ENCODE assay signal across 17 cellular contexts in genomic region chr6:144597511-144597910, GRCh38.
A peak's percentile ranks its signal among the peaks of the same experiment; 100 is the strongest.
DNase-seq lines count a peak whose midpoint lies in the region; ATAC-seq lines count a peak whose summit lies in the region.
"Had no signal": no experiment of that assay in that cellular context is flagged by ENCODE, and none has a peak within 500 bp of the region (broad histone marks: within the 10 kb centered on the region; RNA-seq: fewer than 3 reads in every experiment).

No MANE protein-coding gene starts in this region.

- H3K27me3 Mint-ChIP-seq in activated naive CD4-positive, alpha-beta T cell treated with anti-CD3 and anti-CD28 coated beads for 36 hours (ENCODE audit: low read depth) = no peaks in the 10 kb centered on the region
- H3K27me3 Mint-ChIP-seq in activated naive CD4-positive, alpha-beta T cell treated with anti-CD3 and anti-CD28 coated beads, Interleukin-2, amount 10 ng/mL, durations not matched to agents 7 days and 5 days = no peaks in the 10 kb centered on the region
- H3K27me3 Mint-ChIP-seq in T-helper 17 cell = no peaks in the 10 kb centered on the region

- H3K36me3 Mint-ChIP-seq in activated naive CD4-positive, alpha-beta T cell treated with anti-CD3 and anti-CD28 coated beads for 36 hours (ENCODE audit: low read depth) = peaks cover 19% of the 10 kb centered on the region
- H3K36me3 Mint-ChIP-seq in activated naive CD4-positive, alpha-beta T cell treated with anti-CD3 and anti-CD28 coated beads, Interleukin-2, amount 10 ng/mL, durations not matched to agents 7 days and 5 days = peaks cover 41% of the 10 kb centered on the region
- no peaks in the 10 kb centered on the region for H3K36me3 Mint-ChIP-seq in T-helper 17 cell (ENCODE audit: low read depth)
- H3K36me3 Mint-ChIP-seq in stimulated activated effector memory CD8-positive, alpha-beta T cell treated with anti-CD3 and anti-CD28 coated beads, Interleukin-12 subunit alpha, Interleukin-12 subunit beta, amount 100 ng/mL, for 72 hours = peaks cover 5% of the 10 kb centered on the region

- H3K9me3 Mint-ChIP-seq in activated naive CD4-positive, alpha-beta T cell treated with anti-CD3 and anti-CD28 coated beads for 36 hours = peaks cover 5% of the 10 kb centered on the region
- H3K9me3 Mint-ChIP-seq in activated naive CD4-positive, alpha-beta T cell treated with anti-CD3 and anti-CD28 coated beads, Interleukin-2, amount 10 ng/mL, durations not matched to agents 7 days and 5 days = peaks cover 3% of the 10 kb centered on the region
- H3K9me3 Mint-ChIP-seq in stimulated activated effector memory CD8-positive, alpha-beta T cell treated with anti-CD3 and anti-CD28 coated beads, Interleukin-12 subunit alpha, Interleukin-12 subunit beta, amount 100 ng/mL, for 72 hours = no peaks in the 10 kb centered on the region
- H3K9me3 Mint-ChIP-seq: CD8-positive, alpha-beta T cell had no signal

- H3K4me3 Mint-ChIP-seq in activated naive CD4-positive, alpha-beta T cell treated with anti-CD3 and anti-CD28 coated beads for 36 hours = no peak overlapping the region
- no peak overlapping the region for H3K4me3 Mint-ChIP-seq in activated naive CD4-positive, alpha-beta T cell treated with anti-CD3 and anti-CD28 coated beads, Interleukin-2, amount 10 ng/mL, durations not matched to agents 7 days and 5 days
- no peak overlapping the region for H3K4me3 Mint-ChIP-seq in T-helper 17 cell
- H3K4me3 Mint-ChIP-seq in stimulated activated effector memory CD8-positive, alpha-beta T cell treated with anti-CD3 and anti-CD28 coated beads, Interleukin-12 subunit alpha, Interleukin-12 subunit beta, amount 100 ng/mL, for 72 hours = no peak overlapping the region
- H3K4me3 Mint-ChIP-seq: CD8-positive, alpha-beta T cell had no signal

- H3K9me3 ChIP-seq in T-helper 17 cell (ENCODE audit: control insufficient read depth, low read length, poor library complexity, severe bottlenecking) = no peaks in the 10 kb centered on the region

- H3K27ac Mint-ChIP-seq in activated naive CD4-positive, alpha-beta T cell treated with anti-CD3 and anti-CD28 coated beads for 36 hours = no peak overlapping the region
- H3K27ac Mint-ChIP-seq in activated naive CD4-positive, alpha-beta T cell treated with anti-CD3 and anti-CD28 coated beads, Interleukin-2, amount 10 ng/mL, durations not matched to agents 7 days and 5 days = no peak overlapping the region
- H3K27ac Mint-ChIP-seq in T-helper 17 cell = peak overlapping the region; percentile 9
- peak overlapping the region; percentile 75 for H3K27ac Mint-ChIP-seq in stimulated activated effector memory CD8-positive, alpha-beta T cell treated with anti-CD3 and anti-CD28 coated beads, Interleukin-12 subunit alpha, Interleukin-12 subunit beta, amount 100 ng/mL, for 72 hours
- H3K27ac Mint-ChIP-seq: CD8-positive, alpha-beta T cell had no signal

- intact Hi-C loops in activated naive CD4-positive, alpha-beta T cell treated with anti-CD3 and anti-CD28 coated beads for 36 hours (cut with micrococcal nuclease) = loop anchor here (1.0 kb wide), 6 partner anchors 9 to 466 kb away; no protein-coding TSS in a partner anchor

- ATAC-seq in activated CD4-positive, CD25-positive, alpha-beta regulatory T cell treated with anti-CD3 and anti-CD28 coated beads, Interleukin-2, amount 50 U/mL, for 24 hours = peak; percentile 88 to 92
- ATAC-seq in T-helper 17 cell = no peak
- peak; percentile 99 for ATAC-seq in stimulated activated effector memory CD8-positive, alpha-beta T cell treated with anti-CD3 and anti-CD28 coated beads, Interleukin-12 subunit alpha, Interleukin-12 subunit beta, amount 100 ng/mL, for 72 hours
- ATAC-seq: CD8-positive, alpha-beta T cell; PC-3 had no signal

- peaks cover 41% of the 10 kb centered on the region for H3K4me1 Mint-ChIP-seq in activated naive CD4-positive, alpha-beta T cell treated with anti-CD3 and anti-CD28 coated beads for 36 hours (ENCODE audit: low read depth)
- peaks cover 16% of the 10 kb centered on the region for H3K4me1 Mint-ChIP-seq in activated naive CD4-positive, alpha-beta T cell treated with anti-CD3 and anti-CD28 coated beads, Interleukin-2, amount 10 ng/mL, durations not matched to agents 7 days and 5 days
- H3K4me1 Mint-ChIP-seq in T-helper 17 cell = peaks cover 23% of the 10 kb centered on the region
- H3K4me1 Mint-ChIP-seq in stimulated activated effector memory CD8-positive, alpha-beta T cell treated with anti-CD3 and anti-CD28 coated beads, Interleukin-12 subunit alpha, Interleukin-12 subunit beta, amount 100 ng/mL, for 72 hours = peaks cover 39% of the 10 kb centered on the region

- CTCF ChIA-PET in activated naive CD4-positive, alpha-beta T cell treated with anti-CD3 and anti-CD28 coated beads for 36 hours (lab: Charles Lee) = interaction anchor here (0.6 to 1.0 kb wide), 2 partner anchors 56 to 117 kb away, joined by 3 read pairs; no protein-coding TSS in a partner anchor
- CTCF ChIA-PET in activated naive CD4-positive, alpha-beta T cell treated with anti-CD3 and anti-CD28 coated beads, Interleukin-2, amount 10 ng/mL, durations not matched to agents 7 days and 5 days (lab: Charles Lee) = interaction anchor here (4.4 kb wide), 1 partner anchor 13 kb away, joined by 24 read pairs; no protein-coding TSS in a partner anchor

- DNase-seq in activated CD4-positive, CD25-positive, alpha-beta regulatory T cell (lab: John Stamatoyannopoulos, UW) = no peak
- DNase-seq in activated naive CD4-positive, alpha-beta T cell treated with anti-CD3 and anti-CD28 coated beads for 36 hours = peak; percentile 18
- no peak for DNase-seq in activated naive CD4-positive, alpha-beta T cell treated with anti-CD3 and anti-CD28 coated beads, Interleukin-2, amount 10 ng/mL, durations not matched to agents 7 days and 5 days
- DNase-seq in T-helper 17 cell = no peak
- no peak for DNase-seq in stimulated activated effector memory CD8-positive, alpha-beta T cell treated with anti-CD3 and anti-CD28 coated beads, Interleukin-12 subunit alpha, Interleukin-12 subunit beta, amount 100 ng/mL, for 72 hours (ENCODE audit: low spot score in 2 of 2)
- DNase-seq in NCI-H2196 (lab: John Stamatoyannopoulos, UW; ENCODE audit: unreplicated experiment) = no peak
- DNase-seq in C1 segment of cervical spinal cord (lab: John Stamatoyannopoulos, UW) = no peak
- DNase-seq: CD8-positive, alpha-beta T cell; DMS79; H7; NCI-H1048; NCI-H1436 treated with DMSO at 0.1 percent for 48 hours; NCI-H2081 treated with DMSO at 0.1 percent for 48 hours; NCI-H510A treated with DMSO at 0.1 percent for 48 hours; NCI-H82; PC-3 had no signal

Comparison
In these comparisons a context has a peak if more than half of its experiments do, and no peak if none do; other contexts are left out.
1. H3K27ac Mint-ChIP-seq: peak in T-helper 17 cell (single experiment) and stimulated activated effector memory CD8-positive, alpha-beta T cell treated with anti-CD3 and anti-CD28 coated beads, Interleukin-12 subunit alpha, Interleukin-12 subunit beta, amount 100 ng/mL, for 72 hours (single experiment); none in activated naive CD4-positive, alpha-beta T cell treated with anti-CD3 and anti-CD28 coated beads for 36 hours (single experiment) and activated naive CD4-positive, alpha-beta T cell treated with anti-CD3 and anti-CD28 coated beads, Interleukin-2, amount 10 ng/mL, durations not matched to agents 7 days and 5 days (single experiment).